In the genomic region with DNA sequence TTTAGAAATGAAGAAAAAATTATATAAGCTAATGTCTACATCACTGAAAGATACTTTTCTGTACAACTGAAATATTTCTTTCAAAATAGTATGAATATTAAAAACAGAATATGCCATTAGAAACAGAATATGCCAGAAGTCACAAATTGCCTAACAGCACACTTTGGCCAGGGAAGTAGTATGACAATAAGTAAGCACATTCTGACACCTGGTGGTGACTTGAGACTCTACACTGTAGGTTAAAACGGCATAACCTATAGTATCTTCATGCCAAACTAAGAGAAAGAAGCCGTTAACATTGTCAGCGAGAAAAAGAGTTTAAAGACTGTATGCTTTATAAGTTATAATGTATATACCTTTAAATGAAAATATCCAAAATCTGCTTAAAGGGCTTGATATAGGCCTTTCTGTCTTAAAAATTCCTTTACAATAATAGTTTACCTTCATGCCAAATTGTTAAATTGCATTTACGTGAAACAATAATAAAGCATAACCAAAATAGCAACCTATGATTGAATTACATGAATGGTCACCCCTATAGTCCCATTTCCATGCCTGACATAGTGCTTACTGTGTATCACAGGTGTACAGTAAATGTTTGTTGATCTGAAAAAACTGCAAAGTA, we compare ENCODE assay signal across 8 cellular contexts. TPM values are rescaled to one million over a fixed set of nuclear protein-coding genes. Genes with fewer than 3 reads are reported as not detected.
DNase-seq lines count a peak whose midpoint lies in the region; ATAC-seq and TF ChIP-seq lines count a peak whose summit lies in the region.

No MANE protein-coding gene starts in this region.

- H3K27me3 ChIP-seq in neutrophil = no peaks in the 10 kb centered on the region
- H3K27me3 ChIP-seq in uterus = no peaks in the 10 kb centered on the region

- H3K27ac ChIP-seq in neutrophil (no peak overlapping the region), uterus (no peak overlapping the region)

- H3K9me3 ChIP-seq in neutrophil (no peaks in the 10 kb centered on the region), uterus (no peaks in the 10 kb centered on the region)

- H3K4me3 ChIP-seq in fibroblast of the aortic adventitia (ENCODE audit: low read depth, low read length) (no peak overlapping the region), neutrophil (ENCODE audit: low read depth in 1 of 2, low read length in 1 of 2) (no peak overlapping the region), uterus (no peak overlapping the region)

- intact Hi-C loops in uterus (cut with DNase I; ENCODE audit: low total_unique reads) = no loop called here

- DNase-seq in DMS79 (lab: John Stamatoyannopoulos, UW) (peak; percentile 44), NCI-H748 (lab: John Stamatoyannopoulos, UW; ENCODE audit: unreplicated experiment) (peak; percentile 77), fibroblast of the aortic adventitia (ENCODE audit: low read depth) (peak; percentile 90), uterus (peak; percentile 25 to 79)
- peak; percentile 24 for DNase-seq in activated CD8-positive, alpha-beta memory T cell treated with anti-CD3 and anti-CD28 coated beads, Interleukin-2, amount 50 U/mL, for 1 hour (ENCODE audit: extremely low read depth)

- no peak for TF ChIP-seq POLR2A in uterus (IDR thresholded peaks at IDR 0.05)

- H3K36me3 ChIP-seq in neutrophil = no peaks in the 10 kb centered on the region
- no peaks in the 10 kb centered on the region for H3K36me3 ChIP-seq in uterus

- H3K4me1 ChIP-seq in neutrophil (ENCODE audit: control insufficient read depth in 1 of 2, insufficient read depth in 1 of 2, low read depth in 1 of 2, low read length in 1 of 2) = no peaks in the 10 kb centered on the region
- no peaks in the 10 kb centered on the region for H3K4me1 ChIP-seq in uterus

- ATAC-seq in GM19468 (IDR thresholded peaks at IDR 0.05; ENCODE audit: extremely low read depth, unreplicated experiment) (peak; percentile 75), HG03521 (IDR thresholded peaks at IDR 0.05; ENCODE audit: unreplicated experiment) (peak; percentile 95)

- TF ChIP-seq CTCF in fibroblast of the aortic adventitia (IDR thresholded peaks at IDR 0.05; ENCODE audit: insufficient read depth, low read length) (peak; percentile 70), neutrophil (IDR thresholded peaks at IDR 0.05) (peak; percentile 85), uterus (IDR thresholded peaks at IDR 0.05) (peak; percentile 74 to 93 (median 86))

RNA-seq across cellular contexts. Expression of a gene that starts 32.8 kb away (rescaled TPM):
- total RNA-seq in fibroblast of the aortic adventitia (ENCODE audit: low replicate concordance) (23.5 and 49.3 TPM in 2 replicates), uterus (10 to 100 TPM; 17.7 to 80.3 (median 46.2) TPM)

Comparison
In these comparisons a context has a peak if more than half of its experiments do, and no peak if none do; other contexts are left out.
1. DNase-seq: peak in every context shown above with its lines; median percentile 90 in fibroblast of the aortic adventitia; 77 in NCI-H748; 52 in uterus; 44 in DMS79; 24 in activated CD8-positive, alpha-beta memory T cell treated with anti-CD3 and anti-CD28 coated beads, Interleukin-2, amount 50 U/mL, for 1 hour.